8 cellular contexts compared by ENCODE assay signal in the genomic region with DNA sequence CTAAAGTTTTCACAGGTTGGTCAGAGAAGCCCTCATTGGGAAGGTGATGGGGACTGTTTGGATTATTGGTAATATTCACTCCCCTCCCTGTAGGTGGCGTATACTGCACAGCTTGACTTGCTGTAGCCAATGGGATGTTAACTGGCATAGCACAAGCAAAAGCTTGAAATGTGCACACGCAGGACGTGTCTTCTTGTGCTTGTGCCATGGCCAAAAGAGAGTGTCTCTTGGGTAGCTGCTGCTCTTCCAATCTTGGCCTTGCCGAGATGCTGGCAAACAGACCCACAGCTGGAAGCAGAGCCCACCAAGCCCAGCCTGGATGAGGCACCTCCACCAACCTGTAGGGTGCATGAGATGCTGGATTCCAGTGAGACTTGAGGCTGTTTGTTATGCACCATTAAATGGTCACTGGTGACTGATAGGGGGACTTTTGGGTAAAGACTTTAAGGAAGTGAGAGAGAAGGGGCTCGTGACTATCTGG.
DNase-seq lines count a peak whose midpoint lies in the region; ATAC-seq and TF ChIP-seq lines count a peak whose summit lies in the region.

No MANE protein-coding gene starts in this region.

- CTCF ChIA-PET in PC-3 (lab: Charles Lee): no interaction called here

- H3K79me2 ChIP-seq in PC-3 (ENCODE audit: low read length): no peaks in the 10 kb centered on the region

- H3K27ac ChIP-seq in PC-3 (ENCODE audit: low read length) (no peak overlapping the region), heart left ventricle (no peak overlapping the region), prostate gland (no peak overlapping the region), esophagus squamous epithelium (no peak overlapping the region)

- no TSS peak for BruUV-seq in PC-3 (replicated peaks; lab: Mats Ljungman, UMichigan)

- DNase-seq in Caki2 (ENCODE audit: low read depth) (peak; percentile 14), PC-3 (peak; percentile 23), heart left ventricle (no peak), prostate gland (ENCODE audit: low spot score) (no peak), esophagus squamous epithelium (lab: John Stamatoyannopoulos, UW) (no peak)

- H3K27me3 ChIP-seq in PC-3 (ENCODE audit: low read length) (no peaks in the 10 kb centered on the region), heart left ventricle (no peaks in the 10 kb centered on the region), prostate gland (replicated peaks; ENCODE audit: insufficient read depth) (no peaks in the 10 kb centered on the region), esophagus squamous epithelium (no peaks in the 10 kb centered on the region)

- H4K20me1 ChIP-seq in PC-3 (ENCODE audit: low read length): no peaks in the 10 kb centered on the region

- H3K9me3 ChIP-seq in PC-3 (ENCODE audit: low read length) (no peaks in the 10 kb centered on the region), heart left ventricle (no peaks in the 10 kb centered on the region), prostate gland (no peaks in the 10 kb centered on the region), esophagus squamous epithelium (no peaks in the 10 kb centered on the region)

- H3K4me1 ChIP-seq in PC-3 (ENCODE audit: insufficient read depth, low read length) (no peaks in the 10 kb centered on the region), heart left ventricle (no peaks in the 10 kb centered on the region), prostate gland (replicated peaks) (no peaks in the 10 kb centered on the region), esophagus squamous epithelium (no peaks in the 10 kb centered on the region)

- TF ChIP-seq POLR2A in heart left ventricle (IDR thresholded peaks at IDR 0.05) (no peak), prostate gland (IDR thresholded peaks at IDR 0.05) (no peak), esophagus squamous epithelium (IDR thresholded peaks at IDR 0.05) (no peak)

- WGBS in heart left ventricle, 4 donors: 50 to 71% (median 58%) methylated on average over 4 to 5 of the region's 5 CpGs
- WGBS in prostate gland: 52% methylated on average over 5 of the region's 5 CpGs
- WGBS in esophagus squamous epithelium, 2 donors: 52 to 54% methylated on average over 4 to 5 of the region's 5 CpGs

- H2AFZ ChIP-seq in PC-3 (ENCODE audit: low read length): no peak overlapping the region

- no peak overlapping the region for H3K9ac ChIP-seq in PC-3 (ENCODE audit: low read length)

- H3K36me3 ChIP-seq in PC-3 (ENCODE audit: low read depth, low read length) (no peaks in the 10 kb centered on the region), heart left ventricle (no peaks in the 10 kb centered on the region), prostate gland (no peaks in the 10 kb centered on the region), esophagus squamous epithelium (no peaks in the 10 kb centered on the region)

- ATAC-seq in GM18861 (IDR thresholded peaks at IDR 0.05; ENCODE audit: unreplicated experiment): peak; percentile 63
- ATAC-seq in HG03280 (IDR thresholded peaks at IDR 0.05; ENCODE audit: unreplicated experiment): peak; percentile 71
- ATAC-seq in PC-3: no peak
- ATAC-seq in heart left ventricle: peak in 1 of 4 donors; percentile 49
- no peak for ATAC-seq in GM18520 (IDR thresholded peaks at IDR 0.05; ENCODE audit: unreplicated experiment)

- POLR2A ChIA-PET in PC-3 (lab: Charles Lee; ENCODE audit: unreplicated experiment): no interaction called here

- H3K9me2 ChIP-seq in PC-3 (replicated peaks; ENCODE audit: low read length): no peaks in the 10 kb centered on the region

- no peaks in the 10 kb centered on the region for H3F3A ChIP-seq in PC-3 (ENCODE audit: low read length, unreplicated experiment)

- in situ Hi-C loops in Caki2 (cut with HindIII; ENCODE audit: low pct_unique_long_range_greater_than_20kb, low sequenced_read_pairs): no loop called here

- intact Hi-C loops in PC-3 (cut with micrococcal nuclease): no loop called here
- intact Hi-C loops in heart left ventricle (cut with DNase I): loop anchor here in 3 of 10 donors (5.0 to 10.0 kb wide), 2 partner anchors 262 to 264 kb away; partner anchors contain the start of gene GRID1 (in 1 of the 3)
- intact Hi-C loops in prostate gland (cut with DNase I): no loop called here
- intact Hi-C loops in esophagus squamous epithelium (cut with DNase I): no loop called here

- TF ChIP-seq CTCF in PC-3 (conservative IDR thresholded peaks at IDR 0.05; ENCODE audit: low read depth, low read length) (peak; percentile 47; the same call in 1 of the 2 replicates), heart left ventricle (IDR thresholded peaks at IDR 0.05) (peak in 7 of 12 donors; percentile 6 to 47 (median 33)), prostate gland (IDR thresholded peaks at IDR 0.05) (peak in 1 of 4 experiments; percentile 10), esophagus squamous epithelium (IDR thresholded peaks at IDR 0.05) (peak in 2 of 6 experiments; percentile 17 to 53)

- no peak overlapping the region for H3K4me3 ChIP-seq in PC-3 (ENCODE audit: low read length)
- H3K4me3 ChIP-seq in heart left ventricle: no peak overlapping the region
- H3K4me3 ChIP-seq in prostate gland: no peak overlapping the region
- no peak overlapping the region for H3K4me3 ChIP-seq in esophagus squamous epithelium

- H3K4me2 ChIP-seq in PC-3 (ENCODE audit: low read length): no peak overlapping the region

Comparison
In these comparisons a context has a peak if more than half of its experiments do, and no peak if none do; other contexts are left out.
1. DNase-seq: peak in Caki2 (single experiment) and PC-3 (single experiment); none in heart left ventricle (0 of 5), prostate gland (single experiment) and esophagus squamous epithelium (single experiment).
2. ATAC-seq: peak in GM18861 (single experiment) and HG03280 (single experiment); none in PC-3 (single experiment) and GM18520 (single experiment).